In the genomic region with DNA sequence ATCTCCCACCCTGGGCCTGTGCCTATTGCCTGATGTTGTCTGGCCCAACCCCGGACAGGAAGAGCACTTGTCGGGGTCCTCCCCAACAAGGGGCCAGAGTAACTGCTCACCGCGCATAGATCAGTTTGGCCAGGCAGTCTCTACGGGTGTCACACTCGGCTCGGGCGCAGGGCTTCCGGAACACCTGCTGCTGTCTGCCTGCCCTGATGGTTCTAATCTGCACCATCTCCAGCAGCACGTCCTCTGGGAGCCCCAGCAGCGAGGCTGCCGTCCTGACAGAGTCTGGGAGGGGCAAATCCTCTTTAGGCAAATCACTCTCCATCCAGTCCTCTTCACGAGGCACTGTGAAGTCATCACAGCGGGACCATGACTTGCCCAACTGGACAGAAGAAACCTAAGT, we compare ENCODE assay signal across 16 cellular contexts. TPM values are rescaled to one million over a fixed set of nuclear protein-coding genes. Genes with fewer than 3 reads are reported as not detected.
A peak's percentile ranks its signal among the peaks of the same experiment; 100 is the strongest.
DNase-seq lines count a peak whose midpoint lies in the region; ATAC-seq and TF ChIP-seq lines count a peak whose summit lies in the region.
"Had no signal": no experiment of that assay in that cellular context is flagged by ENCODE, and none has a peak within 500 bp of the region (broad histone marks: within the 10 kb centered on the region; RNA-seq: fewer than 3 reads in every experiment).

No MANE protein-coding gene starts in this region.

- peaks cover 100% of the 10 kb centered on the region for H3K36me3 Mint-ChIP-seq in activated T-cell treated with anti-CD3 and anti-CD28 coated beads, Interleukin-2, amount 50 U/mL, for 24 hours (ENCODE audit: low read depth)
- H3K36me3 Mint-ChIP-seq in glutamatergic neuron (ENCODE audit: unreplicated experiment), result no peaks in the 10 kb centered on the region
- H3K36me3 Mint-ChIP-seq in stimulated activated effector memory CD8-positive, alpha-beta T cell treated with anti-CD3 and anti-CD28 coated beads, Interleukin-12 subunit alpha, Interleukin-12 subunit beta, amount 100 ng/mL, for 72 hours, result peaks cover 38% of the 10 kb centered on the region

- H3K9me3 Mint-ChIP-seq in activated T-cell treated with anti-CD3 and anti-CD28 coated beads, Interleukin-2, amount 50 U/mL, for 24 hours, result no peaks in the 10 kb centered on the region
- H3K9me3 Mint-ChIP-seq in glutamatergic neuron (ENCODE audit: unreplicated experiment), result peaks cover 4% of the 10 kb centered on the region
- H3K9me3 Mint-ChIP-seq in stimulated activated effector memory CD8-positive, alpha-beta T cell treated with anti-CD3 and anti-CD28 coated beads, Interleukin-12 subunit alpha, Interleukin-12 subunit beta, amount 100 ng/mL, for 72 hours, result no peaks in the 10 kb centered on the region
- H3K9me3 Mint-ChIP-seq: CD8-positive, alpha-beta T cell had no signal

- H3K27me3 Mint-ChIP-seq in activated T-cell treated with anti-CD3 and anti-CD28 coated beads, Interleukin-2, amount 50 U/mL, for 24 hours, result no peaks in the 10 kb centered on the region
- peaks cover 9% of the 10 kb centered on the region for H3K27me3 Mint-ChIP-seq in glutamatergic neuron (ENCODE audit: unreplicated experiment)

- H3K27ac Mint-ChIP-seq in activated T-cell treated with anti-CD3 and anti-CD28 coated beads, Interleukin-2, amount 50 U/mL, for 24 hours, result peak overlapping the region; percentile 33
- H3K27ac Mint-ChIP-seq in glutamatergic neuron (ENCODE audit: unreplicated experiment), result peak overlapping the region; percentile 72
- H3K27ac Mint-ChIP-seq in stimulated activated effector memory CD8-positive, alpha-beta T cell treated with anti-CD3 and anti-CD28 coated beads, Interleukin-12 subunit alpha, Interleukin-12 subunit beta, amount 100 ng/mL, for 72 hours, result peak overlapping the region; percentile 32
- H3K27ac Mint-ChIP-seq: CD8-positive, alpha-beta T cell had no signal

- no peak for ATAC-seq in stimulated activated effector memory CD8-positive, alpha-beta T cell treated with anti-CD3 and anti-CD28 coated beads, Interleukin-12 subunit alpha, Interleukin-12 subunit beta, amount 100 ng/mL, for 72 hours
- no peak for ATAC-seq in HG02884 (IDR thresholded peaks at IDR 0.05; ENCODE audit: unreplicated experiment)
- ATAC-seq: CD8-positive, alpha-beta T cell; PC-3 had no signal

- no peaks in the 10 kb centered on the region for H3K4me1 Mint-ChIP-seq in activated T-cell treated with anti-CD3 and anti-CD28 coated beads, Interleukin-2, amount 50 U/mL, for 24 hours (ENCODE audit: low read depth)
- peaks cover 15% of the 10 kb centered on the region for H3K4me1 Mint-ChIP-seq in glutamatergic neuron (ENCODE audit: low read depth, unreplicated experiment)
- H3K4me1 Mint-ChIP-seq in stimulated activated effector memory CD8-positive, alpha-beta T cell treated with anti-CD3 and anti-CD28 coated beads, Interleukin-12 subunit alpha, Interleukin-12 subunit beta, amount 100 ng/mL, for 72 hours, result no peaks in the 10 kb centered on the region

- no peak for DNase-seq in activated T-cell treated with anti-CD3 and anti-CD28 coated beads, Interleukin-2, amount 50 U/mL, for 24 hours
- no peak for DNase-seq in activated T-cell treated with anti-CD3 and anti-CD28 coated beads, Interleukin-2, amount 50 U/mL, for 48 hours
- peak; percentile 83 for DNase-seq in SK-N-DZ (ENCODE audit: low spot score)
- DNase-seq in glutamatergic neuron, result no peak
- DNase-seq in stimulated activated effector memory CD8-positive, alpha-beta T cell treated with anti-CD3 and anti-CD28 coated beads, Interleukin-12 subunit alpha, Interleukin-12 subunit beta, amount 100 ng/mL, for 72 hours (ENCODE audit: low spot score in 2 of 2), result no peak
- DNase-seq in GOT3 (lab: John Stamatoyannopoulos, UW), result no peak
- no peak for DNase-seq in anterior cingulate cortex (lab: John Stamatoyannopoulos, UW)
- DNase-seq: CD8-positive, alpha-beta T cell; NCI-H1417 treated with DMSO at 0.1 percent for 48 hours; NCI-H1930; NCI-H345; NCI-H524 treated with DMSO at 0.1 percent for 48 hours; PC-3; RPMI8226; SIG-M5 had no signal

- no peak for TF ChIP-seq CTCF in glutamatergic neuron (IDR thresholded peaks at IDR 0.05; ENCODE audit: partially characterized antibody, unreplicated experiment)

- no peak overlapping the region for H3K4me3 Mint-ChIP-seq in activated T-cell treated with anti-CD3 and anti-CD28 coated beads, Interleukin-2, amount 50 U/mL, for 24 hours
- H3K4me3 Mint-ChIP-seq in glutamatergic neuron (ENCODE audit: unreplicated experiment), result no peak overlapping the region
- H3K4me3 Mint-ChIP-seq in stimulated activated effector memory CD8-positive, alpha-beta T cell treated with anti-CD3 and anti-CD28 coated beads, Interleukin-12 subunit alpha, Interleukin-12 subunit beta, amount 100 ng/mL, for 72 hours, result no peak overlapping the region
- H3K4me3 Mint-ChIP-seq: CD8-positive, alpha-beta T cell had no signal

RNA-seq across cellular contexts. Expression of a gene that starts 24.0 kb away (rescaled TPM):
- polyA plus RNA-seq in SK-N-DZ (2014; cell fraction: cytosol; rRNA removed), result 55.0 and 89.1 TPM in 2 replicates
- 533 and 693 TPM in 2 replicates for polyA plus RNA-seq in SK-N-DZ (2014; cell fraction: nucleus; rRNA removed)
- 88.4 TPM for total RNA-seq in glutamatergic neuron (ENCODE audit: unreplicated experiment)

RNA-seq across cellular contexts. Expression of a gene that starts 24.2 kb away (rescaled TPM):
- polyA plus RNA-seq in SK-N-DZ (2014; cell fraction: cytosol; rRNA removed), result 19.1 and 20.3 TPM in 2 replicates
- polyA plus RNA-seq in SK-N-DZ (2014; cell fraction: nucleus; rRNA removed), result 7.3 and 15.7 TPM in 2 replicates
- total RNA-seq in glutamatergic neuron (ENCODE audit: unreplicated experiment), result 10.6 TPM

RNA-seq across cellular contexts. Expression of a gene that starts 24.2 kb away (rescaled TPM):
- 118 and 122 TPM in 2 replicates for polyA plus RNA-seq in SK-N-DZ (2014; cell fraction: cytosol; rRNA removed)
- polyA plus RNA-seq in SK-N-DZ (2014; cell fraction: nucleus; rRNA removed), result 70.8 and 109 TPM in 2 replicates
- 101 TPM for total RNA-seq in glutamatergic neuron (ENCODE audit: unreplicated experiment)

RNA-seq across cellular contexts. Expression of a gene that starts 34.1 kb away (rescaled TPM):
- 51.4 and 58.0 TPM in 2 replicates for polyA plus RNA-seq in SK-N-DZ (2014; cell fraction: cytosol; rRNA removed)
- 116 and 141 TPM in 2 replicates for polyA plus RNA-seq in SK-N-DZ (2014; cell fraction: nucleus; rRNA removed)
- 105 TPM for total RNA-seq in glutamatergic neuron (ENCODE audit: unreplicated experiment)
